ENCODE assay signal across 1 cellular context in the genomic region with DNA sequence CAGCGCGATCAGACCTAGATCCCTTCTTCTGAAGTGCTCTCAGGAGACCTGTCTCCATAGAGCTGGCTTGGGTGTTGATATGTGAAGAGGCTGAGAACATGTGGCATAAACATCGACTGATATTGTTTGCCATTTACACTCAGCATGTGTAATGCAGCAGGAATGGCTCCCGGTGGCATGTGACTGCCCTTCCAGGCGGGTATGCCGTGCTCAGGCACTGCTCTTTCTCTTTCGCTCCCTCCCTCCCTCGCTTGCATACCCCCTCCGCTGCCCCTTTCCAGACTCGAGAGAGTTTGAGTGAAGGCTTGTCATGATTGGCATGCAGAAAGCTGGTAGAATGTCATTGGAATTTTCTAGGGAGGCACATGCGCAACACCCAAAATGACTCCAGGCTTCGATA.
TF ChIP-seq lines count a peak whose summit lies in the region.

No MANE protein-coding gene starts in this region.

TF ChIP-seq in SK-N-SH, 30 proteins besides CTCF, POLR2A, EP300 and RAD21 (continued from another document):
- TF ChIP-seq USF1 (IDR thresholded peaks at IDR 0.05; ENCODE audit: borderline replicate concordance, low read depth) (no peak), GABPA (IDR thresholded peaks at IDR 0.05; ENCODE audit: low read depth) (no peak), SMC3 (IDR thresholded peaks at IDR 0.05; ENCODE audit: low read depth, low read length) (no peak), NFIC (IDR thresholded peaks at IDR 0.05; ENCODE audit: borderline replicate concordance) (no peak)
TF ChIP-seq in SK-N-SH: peak in this region for 0.
